In genomic region chr15:67051088-67051659, GRCh38 we compare ENCODE assay signal across 14 cellular contexts. TPM values are rescaled to one million over a fixed set of nuclear protein-coding genes. Genes with fewer than 3 reads are reported as not detected.
DNase-seq lines count a peak whose midpoint lies in the region; ATAC-seq, FAIRE-seq and TF ChIP-seq lines count a peak whose summit lies in the region.
"Had no signal": no experiment of that assay in that cellular context is flagged by ENCODE, and none has a peak within 500 bp of the region (broad histone marks: within the 10 kb centered on the region; RNA-seq: fewer than 3 reads in every experiment).

No MANE protein-coding gene starts in this region.

- TF ChIP-seq CTCF in Caco-2 (IDR thresholded peaks at IDR 0.05; ENCODE audit: insufficient read depth in 1 of 2, low read depth in 1 of 2, low read length in 1 of 2, severe bottlenecking in 1 of 2, unreplicated experiment in 1 of 2) (no peak), progenitor cell of endocrine pancreas (IDR thresholded peaks at IDR 0.05; ENCODE audit: unreplicated experiment) (no peak)

- POLR2A ChIA-PET in Caco-2 (lab: Charles Lee), result no interaction called here

- H3K27ac Mint-ChIP-seq in Caco-2 (ENCODE audit: unreplicated experiment), result peak overlapping the region; percentile 92
- H3K27ac Mint-ChIP-seq in progenitor cell of endocrine pancreas, result peak overlapping the region; percentile 38

- H3K4me3 Mint-ChIP-seq in Caco-2 (ENCODE audit: unreplicated experiment), result no peak overlapping the region
- H3K4me3 Mint-ChIP-seq in progenitor cell of endocrine pancreas (ENCODE audit: low read depth), result no peak overlapping the region
- H3K4me3 Mint-ChIP-seq: activated T-cell treated with anti-CD3 and anti-CD28 coated beads, Interleukin-2, amount 50 U/mL, for 72 hours had no signal

- H3K27me3 ChIP-seq in Caco-2 (replicated peaks; ENCODE audit: control insufficient read depth, insufficient read depth, low read length), result no peaks in the 10 kb centered on the region

- H3K27me3 Mint-ChIP-seq in Caco-2 (ENCODE audit: insufficient read depth, unreplicated experiment) (no peaks in the 10 kb centered on the region), progenitor cell of endocrine pancreas (no peaks in the 10 kb centered on the region)

- H3K4me3 ChIP-seq in Caco-2 (ENCODE audit: low read depth, low read length), result no peak overlapping the region

- H3K4me1 Mint-ChIP-seq in Caco-2 (ENCODE audit: low read depth, unreplicated experiment), result peaks cover 57% of the 10 kb centered on the region
- H3K4me1 Mint-ChIP-seq in progenitor cell of endocrine pancreas (ENCODE audit: low read depth), result peaks cover 32% of the 10 kb centered on the region

- no peak for FAIRE-seq in urothelium cell line (lab: Jason Lieb, UNC)

- peaks cover 48% of the 10 kb centered on the region for H3K4me1 ChIP-seq in Caco-2

- ATAC-seq in HG02840 (IDR thresholded peaks at IDR 0.05; ENCODE audit: low FRiP score, unreplicated experiment) (no peak), GM19395 (IDR thresholded peaks at IDR 0.05; ENCODE audit: unreplicated experiment) (no peak)
- ATAC-seq: activated T-cell treated with anti-CD3 and anti-CD28 coated beads, Interleukin-2, amount 50 U/mL, for 72 hours; HCT116 had no signal

- BruUV-seq in Caco-2 (replicated peaks; lab: Mats Ljungman, UMichigan), result no TSS peak

- H3K36me3 ChIP-seq in Caco-2 (ENCODE audit: control insufficient read depth, insufficient read depth, low read length), result no peaks in the 10 kb centered on the region

- H3K36me3 Mint-ChIP-seq in Caco-2 (ENCODE audit: insufficient read depth, unreplicated experiment), result peaks cover 4% of the 10 kb centered on the region
- no peaks in the 10 kb centered on the region for H3K36me3 Mint-ChIP-seq in progenitor cell of endocrine pancreas (ENCODE audit: insufficient read depth)

- CTCF ChIA-PET in Caco-2 (lab: Charles Lee), result interaction anchor here (0.6 to 1.0 kb wide), 2 partner anchors 47 to 253 kb away, joined by 3 to 4 read pairs; no protein-coding TSS in a partner anchor

- intact Hi-C loops in Caco-2 (cut with micrococcal nuclease; ENCODE audit: unreplicated experiment), result no loop called here
- intact Hi-C loops in cardiac septum (cut with DNase I), result no loop called here

- no peaks in the 10 kb centered on the region for H3K9me3 Mint-ChIP-seq in Caco-2 (ENCODE audit: unreplicated experiment)
- no peaks in the 10 kb centered on the region for H3K9me3 Mint-ChIP-seq in progenitor cell of endocrine pancreas (ENCODE audit: low read depth)
- H3K9me3 Mint-ChIP-seq: activated T-cell treated with anti-CD3 and anti-CD28 coated beads, Interleukin-2, amount 50 U/mL, for 72 hours had no signal

- no peaks in the 10 kb centered on the region for H3K9me3 ChIP-seq in Caco-2

- DNase-seq in Caco-2 (no peak), NCI-H226 (peak; percentile 26), cardiac septum (ENCODE audit: low spot score) (peak; percentile 7), progenitor cell of endocrine pancreas (ENCODE audit: low spot score, unreplicated experiment) (no peak), midbrain (lab: John Stamatoyannopoulos, UW) (no peak), urothelium cell line (ENCODE audit: low spot score) (no peak)
- DNase-seq: activated CD4-positive, alpha-beta T cell treated with anti-CD3 and anti-CD28 coated beads for 48 hours; activated T-cell treated with anti-CD3 and anti-CD28 coated beads, Interleukin-2, amount 50 U/mL, for 72 hours; amniotic stem cell; NCI-H446; stimulated activated CD4-positive, alpha-beta T cell treated with anti-CD3 and anti-CD28 coated beads, Interleukin-4, amount 100 ng/mL, for 1 hour had no signal

RNA-seq across cellular contexts. Expression of gene SMAD3, which starts 14.2 kb away (rescaled TPM):
- total RNA-seq in Caco-2 (2022) (51.5 and 54.8 TPM in 2 replicates), cardiac septum (18.4 TPM), progenitor cell of endocrine pancreas (49.9 and 51.3 TPM in 2 replicates)

Comparison
In these comparisons a context has a peak if more than half of its experiments do, and no peak if none do; other contexts are left out.
1. DNase-seq: peak in NCI-H226 (single experiment) and cardiac septum (single experiment); none in Caco-2 (0 of 2), progenitor cell of endocrine pancreas (single experiment), midbrain (single experiment) and urothelium cell line (single experiment).